11 cellular contexts compared by ENCODE assay signal in the genomic region with DNA sequence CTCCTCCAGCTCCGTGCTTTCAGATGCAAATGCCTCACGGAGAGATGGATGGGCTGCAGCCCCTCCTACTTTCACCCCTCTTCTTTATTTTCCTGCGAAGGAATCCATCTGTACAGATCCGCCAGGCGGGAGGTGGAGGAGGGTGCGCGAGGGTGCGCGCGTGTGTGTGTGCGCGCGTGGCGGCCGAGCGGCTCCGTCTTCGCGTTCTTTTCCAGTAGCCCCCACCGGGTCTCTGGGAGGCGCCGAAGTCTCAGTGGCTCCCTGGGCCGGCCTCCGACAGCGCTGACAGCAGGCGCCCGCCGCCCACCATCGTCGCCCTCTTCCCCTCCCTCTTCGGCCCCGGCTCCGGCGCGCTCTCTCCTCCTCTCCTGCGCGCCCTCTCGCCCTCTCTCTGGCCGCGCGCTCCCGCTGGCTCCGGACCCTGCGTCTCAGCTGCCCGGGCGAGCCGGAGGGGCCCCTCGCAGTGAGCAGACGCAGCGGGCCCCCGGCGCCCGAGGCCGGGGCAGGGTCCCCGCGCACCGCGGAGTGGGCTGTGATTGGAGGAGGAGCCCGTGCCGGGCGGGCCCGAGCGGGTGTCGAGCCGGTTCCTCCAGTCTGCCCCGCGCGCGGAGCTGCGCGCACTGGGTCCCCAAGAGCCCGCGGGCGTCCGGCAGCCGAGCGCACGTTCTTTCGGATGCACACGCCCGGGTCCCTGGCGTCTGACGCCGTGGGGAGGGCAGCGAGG. TPM values are rescaled to one million over a fixed set of nuclear protein-coding genes. Genes with fewer than 3 reads are reported as not detected.
DNase-seq lines count a peak whose midpoint lies in the region; ATAC-seq and TF ChIP-seq lines count a peak whose summit lies in the region.
"Had no signal": no experiment of that assay in that cellular context is flagged by ENCODE, and none has a peak within 500 bp of the region (broad histone marks: within the 10 kb centered on the region; RNA-seq: fewer than 3 reads in every experiment).

Gene CDH7 (plus strand): TSS at position 592 of the 724 bp plus-strand sequence. CDS start 11,831 bp downstream, outside the sequence.

- TF ChIP-seq EP300 in stomach (IDR thresholded peaks at IDR 0.05), result no peak

- no peaks in the 10 kb centered on the region for H3K9me3 ChIP-seq in stomach
- H3K9me3 ChIP-seq in effector memory CD4-positive, alpha-beta T cell (ENCODE audit: control insufficient read depth, low read length), result no peaks in the 10 kb centered on the region

- intact Hi-C loops in stomach (cut with DNase I; ENCODE audit: low total_unique reads), result no loop called here

- H3K4me3 ChIP-seq in stomach, result peak within 1 kb of the TSS; percentile 22 to 39 (median 30)
- H3K4me3 ChIP-seq in effector memory CD4-positive, alpha-beta T cell (ENCODE audit: insufficient read depth, low read depth, low read length, poor library complexity, severe bottlenecking), result no peak within 1 kb of the TSS

- TF ChIP-seq POLR2A in stomach (IDR thresholded peaks at IDR 0.05), result no peak

- WGBS in stomach, 5 donors, result 2 to 6% (median 4%) methylated on average over 30 to 85 of the region's 85 CpGs

- in situ Hi-C loops in SK-MEL-5 (cut with HindIII; ENCODE audit: low pct_unique_long_range_greater_than_20kb, low sequenced_read_pairs), result no loop called here

- no peaks in the 10 kb centered on the region for H3K36me3 ChIP-seq in stomach
- no peaks in the 10 kb centered on the region for H3K36me3 ChIP-seq in effector memory CD4-positive, alpha-beta T cell (ENCODE audit: control insufficient read depth, insufficient read depth, low read length)

- DNase-seq in DMS79 treated with DMSO at 0.1 percent for 48 hours (lab: John Stamatoyannopoulos, UW) (peak; percentile 31), DMS79 (lab: John Stamatoyannopoulos, UW) (no peak), SK-MEL-5 (ENCODE audit: low read depth, low spot score) (peak; percentile 7), iPS-NIHi7 (ENCODE audit: extremely low spot score) (peak; percentile 30), stomach (no peak)
- no peak for DNase-seq in effector memory CD4-positive, alpha-beta T cell
- DNase-seq: activated naive CD8-positive, alpha-beta T cell treated with anti-CD3 and anti-CD28 coated beads, Interleukin-2, amount 50 U/mL, for 24 hours; SW 1271 had no signal

- no peak for TF ChIP-seq CTCF in stomach (IDR thresholded peaks at IDR 0.05)

- ATAC-seq in HG03196 (IDR thresholded peaks at IDR 0.05; ENCODE audit: unreplicated experiment) (no peak), HG03354 (IDR thresholded peaks at IDR 0.05; ENCODE audit: poor library complexity, severe bottlenecking, unreplicated experiment) (no peak)
- ATAC-seq: activated naive CD8-positive, alpha-beta T cell treated with anti-CD3 and anti-CD28 coated beads, Interleukin-2, amount 50 U/mL, for 24 hours had no signal

- peaks cover 6 to 30% (median 17%) of the 10 kb centered on the region in 3 donors for H3K27me3 ChIP-seq in stomach
- H3K27me3 ChIP-seq in effector memory CD4-positive, alpha-beta T cell (replicated peaks; ENCODE audit: control insufficient read depth, insufficient read depth, low read length, poor library complexity, severe bottlenecking), result no peaks in the 10 kb centered on the region

- H3K4me1 ChIP-seq in stomach, result peaks cover 0 to 14% (median 8%) of the 10 kb centered on the region in 4 donors
- H3K4me1 ChIP-seq in effector memory CD4-positive, alpha-beta T cell (ENCODE audit: control insufficient read depth, insufficient read depth, low read length, poor library complexity, severe bottlenecking), result no peaks in the 10 kb centered on the region

- no peak within 1 kb of the TSS for H3K27ac ChIP-seq in stomach
- H3K27ac ChIP-seq in effector memory CD4-positive, alpha-beta T cell (ENCODE audit: insufficient read depth, low read length, poor library complexity, severe bottlenecking), result no peak within 1 kb of the TSS

RNA-seq across cellular contexts. Expression of gene CDH7, which starts in this region (rescaled TPM):
- total RNA-seq in SK-MEL-5 (2014; rRNA removed; shearing (Covaris generic)), result 3.1 and 3.3 TPM in 2 replicates
- polyA plus RNA-seq in SK-MEL-5 (2015; cell fraction: cytosol; rRNA removed), result 1.8 and 4.6 TPM in 2 replicates
- 0.17 and 0.46 TPM in 2 replicates for polyA plus RNA-seq in SK-MEL-5 (2015; cell fraction: nucleus; rRNA removed)
- under 1 TPM in 1 of 5 donors, not detected in 4; under 0.01 TPM for total RNA-seq in stomach
- polyA plus RNA-seq in stomach, result not detected
- total RNA-seq: A172 had no signal

Comparison
In these comparisons a context has a peak if more than half of its experiments do, and no peak if none do; other contexts are left out.
1. DNase-seq: peak in DMS79 treated with DMSO at 0.1 percent for 48 hours (single experiment), SK-MEL-5 (single experiment) and iPS-NIHi7 (single experiment); none in DMS79 (single experiment), stomach (single experiment) and effector memory CD4-positive, alpha-beta T cell (0 of 3).